Comparison of ENCODE assay signal across 14 cellular contexts in genomic region chr18:48674758-48675157, GRCh38.
DNase-seq lines count a peak whose midpoint lies in the region; ATAC-seq and TF ChIP-seq lines count a peak whose summit lies in the region.
"Had no signal": no experiment of that assay in that cellular context is flagged by ENCODE, and none has a peak within 500 bp of the region (broad histone marks: within the 10 kb centered on the region; RNA-seq: fewer than 3 reads in every experiment).

No MANE protein-coding gene starts in this region.

- ATAC-seq in heart right ventricle, result peak in 1 of 8 donors; percentile 0
- ATAC-seq in left ventricle myocardium superior, result no peak
- ATAC-seq in right cardiac atrium, result no peak
- no peak for ATAC-seq in gastrocnemius medialis

- TF ChIP-seq POLR2A in testis (IDR thresholded peaks at IDR 0.05) (no peak), gastrocnemius medialis (IDR thresholded peaks at IDR 0.05) (no peak)

- H3K27me3 ChIP-seq in heart right ventricle (no peaks in the 10 kb centered on the region), right cardiac atrium (ENCODE audit: control insufficient read depth, insufficient read depth) (no peaks in the 10 kb centered on the region), testis (no peaks in the 10 kb centered on the region), gastrocnemius medialis (no peaks in the 10 kb centered on the region)
- H3K27me3 ChIP-seq: Peyer's patch, SJSA1, suprapubic skin had no signal

- H3K27ac ChIP-seq in heart right ventricle (peak overlapping the region in 9 of 10 donors; percentile 7 to 57 (median 19)), RWPE1 (peak overlapping the region; percentile 40), right cardiac atrium (ENCODE audit: low read length) (peak overlapping the region; percentile 2), testis (no peak overlapping the region), gastrocnemius medialis (no peak overlapping the region)
- H3K27ac ChIP-seq: lower lobe of right lung, SJSA1, suprapubic skin, VCaP had no signal

- CTCF ChIA-PET in RWPE1 (lab: Yijun Ruan, JAX), result no interaction called here

- POLR2A ChIA-PET in RWPE1 (lab: Yijun Ruan, JAX; ENCODE audit: low non-redundant PET), result no interaction called here

- no peak for TF ChIP-seq CTCF in heart right ventricle (IDR thresholded peaks at IDR 0.05)
- TF ChIP-seq CTCF in RWPE1 (conservative IDR thresholded peaks at IDR 0.05; ENCODE audit: low read depth), result no peak
- TF ChIP-seq CTCF in testis (IDR thresholded peaks at IDR 0.05), result no peak
- TF ChIP-seq CTCF in gastrocnemius medialis (IDR thresholded peaks at IDR 0.05 in 4 of 5, conservative IDR thresholded peaks at IDR 0.05 in 1 of 5), result no peak

- H3K36me3 ChIP-seq in heart right ventricle (peaks cover 0 to 25% (median 14%) of the 10 kb centered on the region in 9 donors), testis (ENCODE audit: low read depth, missing control alignments) (no peaks in the 10 kb centered on the region), gastrocnemius medialis (peaks cover 0 to 13% of the 10 kb centered on the region in 2 donors)

- H3K4me3 ChIP-seq in heart right ventricle, result no peak overlapping the region
- no peak overlapping the region for H3K4me3 ChIP-seq in right cardiac atrium (ENCODE audit: low read length)
- H3K4me3 ChIP-seq in testis, result no peak overlapping the region
- no peak overlapping the region for H3K4me3 ChIP-seq in gastrocnemius medialis
- H3K4me3 ChIP-seq: lower lobe of right lung, Peyer's patch, psoas muscle, SJSA1, suprapubic skin had no signal

- in situ Hi-C loops in gastrocnemius medialis (cut with MboI; ENCODE audit: low sequenced_read_pairs in 4 of 4), result loop anchor here in 3 of 4 donors (10.0 to 25.0 kb wide), 5 partner anchors 263 to 763 kb away; partner anchors contain the start of gene SMAD7 (in 1 of the 3)

- intact Hi-C loops in heart right ventricle (cut with DNase I), result loop anchor here in 9 of 10 donors (1.0 to 10.0 kb wide), 21 partner anchors 100 to 1180 kb away; partner anchors contain the start of gene SMAD7 (in 2 of the 9)
- intact Hi-C loops in left ventricle myocardium superior (cut with micrococcal nuclease), result loop anchor here (10.0 kb wide), 1 partner anchor 740 kb away; no protein-coding TSS in a partner anchor
- intact Hi-C loops in right cardiac atrium (cut with DNase I), result loop anchor here in 2 of 4 donors (5.0 to 10.0 kb wide), 3 partner anchors 503 to 740 kb away; no protein-coding TSS in a partner anchor
- intact Hi-C loops in testis (cut with DNase I; ENCODE audit: low total_unique reads), result loop anchor here (5.0 kb wide), 1 partner anchor 278 kb away; the partner anchor contains the start of gene SMAD7
- intact Hi-C loops in gastrocnemius medialis (cut with DNase I; ENCODE audit: low total_unique reads), result loop anchor here (1.0 to 10.0 kb wide), 7 partner anchors 108 to 773 kb away; partner anchors contain the start of gene SMAD7

- peaks cover 0 to 11% (median 7%) of the 10 kb centered on the region in 11 donors for H3K9me3 ChIP-seq in heart right ventricle
- H3K9me3 ChIP-seq in right cardiac atrium (ENCODE audit: control insufficient read depth, low read length), result no peaks in the 10 kb centered on the region
- no peaks in the 10 kb centered on the region for H3K9me3 ChIP-seq in testis
- no peaks in the 10 kb centered on the region for H3K9me3 ChIP-seq in gastrocnemius medialis
- H3K9me3 ChIP-seq: psoas muscle, suprapubic skin had no signal

- H3K4me1 ChIP-seq in heart right ventricle, result peaks cover 7 to 66% (median 60%) of the 10 kb centered on the region in 9 donors
- H3K4me1 ChIP-seq in right cardiac atrium (ENCODE audit: control insufficient read depth, insufficient read depth, low read length), result peaks cover 13% of the 10 kb centered on the region
- H3K4me1 ChIP-seq in testis, result peaks cover 7% of the 10 kb centered on the region
- H3K4me1 ChIP-seq in gastrocnemius medialis, result peaks cover 12 to 22% of the 10 kb centered on the region in 2 donors

- 90 to 91% methylated on average over 4 of the region's 4 CpGs for WGBS in heart right ventricle, 2 donors
- 89% methylated on average over 4 of the region's 4 CpGs for WGBS in right cardiac atrium
- WGBS in testis, 2 donors, result 85 to 86% methylated on average over 4 of the region's 4 CpGs

- DNase-seq in heart right ventricle, result no peak
- no peak for DNase-seq in left ventricle myocardium superior
- no peak for DNase-seq in RWPE1 (ENCODE audit: low spot score)
- no peak for DNase-seq in right cardiac atrium
- DNase-seq in testis, result peak; percentile 4
- no peak for DNase-seq in gastrocnemius medialis
- DNase-seq in NCI-H774 (lab: John Stamatoyannopoulos, UW), result no peak
- DNase-seq in activated CD4-positive, alpha-beta T cell treated with anti-CD3 and anti-CD28 coated beads, Interleukin-2, amount 50 U/mL, for 48 hours, result no peak

Comparison
In these comparisons a context has a peak if more than half of its experiments do, and no peak if none do; other contexts are left out.
1. H3K27ac ChIP-seq: peak in heart right ventricle (9 of 10), RWPE1 (single experiment) and right cardiac atrium (single experiment); none in testis (0 of 2) and gastrocnemius medialis (0 of 4).